8 cellular contexts compared by ENCODE assay signal in the genomic region with DNA sequence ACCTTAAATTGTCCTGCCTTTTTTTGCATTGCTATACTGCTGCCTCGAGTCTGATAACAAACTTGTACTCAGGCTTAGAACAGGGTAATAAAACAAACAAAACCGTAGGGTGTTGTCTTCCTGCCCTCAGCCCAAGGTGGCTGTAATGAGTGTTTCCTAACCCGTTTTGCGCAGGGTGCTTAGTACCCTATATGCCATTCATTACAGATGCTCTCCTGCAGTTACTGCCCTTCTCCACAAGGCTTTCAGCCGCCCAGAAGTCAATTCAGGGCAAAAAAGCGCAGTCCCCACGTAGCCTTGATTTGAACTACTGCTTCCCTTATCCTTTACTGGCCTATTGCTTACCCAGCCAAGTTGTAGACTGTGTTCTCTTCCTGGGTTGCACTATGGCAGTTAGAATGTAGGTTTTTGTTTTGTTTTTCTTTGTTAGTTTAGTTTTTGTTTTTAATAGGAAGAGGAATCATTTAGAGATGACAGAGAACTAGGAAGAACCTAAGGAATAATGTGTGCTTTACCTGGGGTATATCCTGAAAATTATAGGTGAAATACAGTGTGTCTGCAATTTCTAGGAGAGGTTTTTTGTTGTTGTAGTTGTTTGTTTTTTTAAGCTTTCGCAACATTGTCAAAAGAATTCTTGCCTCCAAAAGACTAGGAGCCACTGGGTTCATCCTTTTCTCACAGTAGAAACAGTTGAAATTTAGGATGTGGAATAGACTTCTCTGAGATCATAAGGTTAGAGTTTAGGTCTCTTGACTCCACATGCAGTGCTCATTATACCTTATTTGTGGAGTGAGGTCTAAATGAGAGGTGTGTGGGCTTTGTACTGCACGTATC.
DNase-seq lines count a peak whose midpoint lies in the region; ATAC-seq lines count a peak whose summit lies in the region.

No MANE protein-coding gene starts in this region.

- no peaks in the 10 kb centered on the region for H3K9me3 ChIP-seq in effector memory CD4-positive, alpha-beta T cell (ENCODE audit: control insufficient read depth, low read length)

- peak; percentile 81 for DNase-seq in AG08395 (ENCODE audit: low spot score)
- peak; percentile 62 for DNase-seq in NCI-H510A treated with DMSO at 0.1 percent for 48 hours (lab: John Stamatoyannopoulos, UW)
- peak; percentile 49 to 50 for DNase-seq in activated CD4-positive, alpha-beta T cell treated with anti-CD3 and anti-CD28 coated beads, Interleukin-2, amount 50 U/mL, for 4 hours
- peak; percentile 29 to 50 (median 44) for DNase-seq in effector memory CD4-positive, alpha-beta T cell
- peak; percentile 11 for DNase-seq in midbrain (lab: John Stamatoyannopoulos, UW)
- DNase-seq in stimulated activated CD8-positive, alpha-beta memory T cell treated with anti-CD3 and anti-CD28 coated beads, Interleukin-7, amount 100 ng/mL, for 24 hours (ENCODE audit: low read depth) = peak; percentile 12

- peaks cover 19% of the 10 kb centered on the region for H3K4me1 ChIP-seq in effector memory CD4-positive, alpha-beta T cell (ENCODE audit: control insufficient read depth, insufficient read depth, low read length, poor library complexity, severe bottlenecking)

- no peaks in the 10 kb centered on the region for H3K27me3 ChIP-seq in effector memory CD4-positive, alpha-beta T cell (replicated peaks; ENCODE audit: control insufficient read depth, insufficient read depth, low read length, poor library complexity, severe bottlenecking)

- ATAC-seq in GM18508 (IDR thresholded peaks at IDR 0.05; ENCODE audit: insufficient read depth, unreplicated experiment) = peak; percentile 61
- ATAC-seq in HG03045 (IDR thresholded peaks at IDR 0.05; ENCODE audit: unreplicated experiment) = peak; percentile 43

- peak overlapping the region; percentile 64 for H3K27ac ChIP-seq in effector memory CD4-positive, alpha-beta T cell (ENCODE audit: insufficient read depth, low read length, poor library complexity, severe bottlenecking)

- peak overlapping the region; percentile 75 for H3K4me3 ChIP-seq in effector memory CD4-positive, alpha-beta T cell (ENCODE audit: insufficient read depth, low read depth, low read length, poor library complexity, severe bottlenecking)

- peaks cover 14% of the 10 kb centered on the region for H3K36me3 ChIP-seq in effector memory CD4-positive, alpha-beta T cell (ENCODE audit: control insufficient read depth, insufficient read depth, low read length)

Comparison
In these comparisons a context has a peak if more than half of its experiments do, and no peak if none do; other contexts are left out.
1. Peak in every context shown above with its lines: DNase-seq, ATAC-seq, H3K4me3 ChIP-seq and H3K27ac ChIP-seq.
2. DNase-seq: peak in every context shown above with its lines; median percentile 81 in AG08395; 62 in NCI-H510A treated with DMSO at 0.1 percent for 48 hours; 50 in activated CD4-positive, alpha-beta T cell treated with anti-CD3 and anti-CD28 coated beads, Interleukin-2, amount 50 U/mL, for 4 hours; 44 in effector memory CD4-positive, alpha-beta T cell; 12 in stimulated activated CD8-positive, alpha-beta memory T cell treated with anti-CD3 and anti-CD28 coated beads, Interleukin-7, amount 100 ng/mL, for 24 hours; 11 in midbrain.